Comparison of ENCODE assay signal across 1 cellular context in the genomic region with DNA sequence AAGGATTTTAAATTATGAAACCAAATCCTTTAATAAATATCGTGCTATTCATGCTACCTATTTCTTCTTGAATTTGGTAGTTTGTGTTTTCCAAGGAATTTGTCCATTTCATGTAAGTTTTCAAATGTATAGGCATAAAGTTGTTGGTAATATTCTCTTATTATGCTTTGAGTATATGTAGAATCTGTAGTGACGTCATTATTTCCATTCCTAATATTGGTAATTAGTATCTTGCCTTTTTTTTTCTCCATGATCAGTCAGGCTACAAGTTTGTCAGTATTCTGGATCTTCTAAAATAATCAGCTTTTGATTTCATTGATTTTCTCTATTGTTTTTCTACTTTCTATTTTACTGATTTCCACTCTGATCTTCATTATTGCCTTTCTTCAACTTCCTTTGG.
TF ChIP-seq lines count a peak whose summit lies in the region.

No MANE protein-coding gene starts in this region.

TF ChIP-seq in GM12878, 131 proteins besides CTCF, POLR2A, EP300 and RAD21 (continued from another document):
- TF ChIP-seq, protein P1, sequence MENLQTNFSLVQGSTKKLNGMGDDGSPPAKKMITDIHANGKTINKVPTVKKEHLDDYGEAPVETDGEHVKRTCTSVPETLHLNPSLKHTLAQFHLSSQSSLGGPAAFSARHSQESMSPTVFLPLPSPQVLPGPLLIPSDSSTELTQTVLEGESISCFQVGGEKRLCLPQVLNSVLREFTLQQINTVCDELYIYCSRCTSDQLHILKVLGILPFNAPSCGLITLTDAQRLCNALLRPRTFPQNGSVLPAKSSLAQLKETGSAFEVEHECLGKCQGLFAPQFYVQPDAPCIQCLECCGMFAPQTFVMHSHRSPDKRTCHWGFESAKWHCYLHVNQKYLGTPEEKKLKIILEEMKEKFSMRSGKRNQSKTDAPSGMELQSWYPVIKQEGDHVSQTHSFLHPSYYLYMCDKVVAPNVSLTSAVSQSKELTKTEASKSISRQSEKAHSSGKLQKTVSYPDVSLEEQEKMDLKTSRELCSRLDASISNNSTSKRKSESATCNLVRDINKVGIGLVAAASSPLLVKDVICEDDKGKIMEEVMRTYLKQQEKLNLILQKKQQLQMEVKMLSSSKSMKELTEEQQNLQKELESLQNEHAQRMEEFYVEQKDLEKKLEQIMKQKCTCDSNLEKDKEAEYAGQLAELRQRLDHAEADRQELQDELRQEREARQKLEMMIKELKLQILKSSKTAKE (IDR thresholded peaks at IDR 0.05; ENCODE audit: low read depth, poor library complexity, severe bottlenecking), result no peak
- TF ChIP-seq, protein P2, sequence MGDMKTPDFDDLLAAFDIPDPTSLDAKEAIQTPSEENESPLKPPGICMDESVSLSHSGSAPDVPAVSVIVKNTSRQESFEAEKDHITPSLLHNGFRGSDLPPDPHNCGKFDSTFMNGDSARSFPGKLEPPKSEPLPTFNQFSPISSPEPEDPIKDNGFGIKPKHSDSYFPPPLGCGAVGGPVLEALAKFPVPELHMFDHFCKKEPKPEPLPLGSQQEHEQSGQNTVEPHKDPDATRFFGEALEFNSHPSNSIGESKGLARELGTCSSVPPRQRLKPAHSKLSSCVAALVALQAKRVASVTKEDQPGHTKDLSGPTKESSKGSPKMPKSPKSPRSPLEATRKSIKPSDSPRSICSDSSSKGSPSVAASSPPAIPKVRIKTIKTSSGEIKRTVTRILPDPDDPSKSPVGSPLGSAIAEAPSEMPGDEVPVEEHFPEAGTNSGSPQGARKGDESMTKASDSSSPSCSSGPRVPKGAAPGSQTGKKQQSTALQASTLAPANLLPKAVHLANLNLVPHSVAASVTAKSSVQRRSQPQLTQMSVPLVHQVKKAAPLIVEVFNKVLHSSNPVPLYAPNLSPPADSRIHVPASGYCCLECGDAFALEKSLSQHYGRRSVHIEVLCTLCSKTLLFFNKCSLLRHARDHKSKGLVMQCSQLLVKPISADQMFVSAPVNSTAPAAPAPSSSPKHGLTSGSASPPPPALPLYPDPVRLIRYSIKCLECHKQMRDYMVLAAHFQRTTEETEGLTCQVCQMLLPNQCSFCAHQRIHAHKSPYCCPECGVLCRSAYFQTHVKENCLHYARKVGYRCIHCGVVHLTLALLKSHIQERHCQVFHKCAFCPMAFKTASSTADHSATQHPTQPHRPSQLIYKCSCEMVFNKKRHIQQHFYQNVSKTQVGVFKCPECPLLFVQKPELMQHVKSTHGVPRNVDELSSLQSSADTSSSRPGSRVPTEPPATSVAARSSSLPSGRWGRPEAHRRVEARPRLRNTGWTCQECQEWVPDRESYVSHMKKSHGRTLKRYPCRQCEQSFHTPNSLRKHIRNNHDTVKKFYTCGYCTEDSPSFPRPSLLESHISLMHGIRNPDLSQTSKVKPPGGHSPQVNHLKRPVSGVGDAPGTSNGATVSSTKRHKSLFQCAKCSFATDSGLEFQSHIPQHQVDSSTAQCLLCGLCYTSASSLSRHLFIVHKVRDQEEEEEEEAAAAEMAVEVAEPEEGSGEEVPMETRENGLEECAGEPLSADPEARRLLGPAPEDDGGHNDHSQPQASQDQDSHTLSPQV (IDR thresholded peaks at IDR 0.05), result no peak
- TF ChIP-seq STAT1 (conservative IDR thresholded peaks at IDR 0.05), result no peak
- TF ChIP-seq, protein P3, sequence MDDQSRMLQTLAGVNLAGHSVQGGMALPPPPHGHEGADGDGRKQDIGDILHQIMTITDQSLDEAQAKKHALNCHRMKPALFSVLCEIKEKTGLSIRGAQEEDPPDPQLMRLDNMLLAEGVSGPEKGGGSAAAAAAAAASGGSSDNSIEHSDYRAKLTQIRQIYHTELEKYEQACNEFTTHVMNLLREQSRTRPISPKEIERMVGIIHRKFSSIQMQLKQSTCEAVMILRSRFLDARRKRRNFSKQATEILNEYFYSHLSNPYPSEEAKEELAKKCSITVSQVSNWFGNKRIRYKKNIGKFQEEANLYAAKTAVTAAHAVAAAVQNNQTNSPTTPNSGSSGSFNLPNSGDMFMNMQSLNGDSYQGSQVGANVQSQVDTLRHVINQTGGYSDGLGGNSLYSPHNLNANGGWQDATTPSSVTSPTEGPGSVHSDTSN (IDR thresholded peaks at IDR 0.05; ENCODE audit: insufficient replicate concordance, low read depth, low read length), result no peak
- TF ChIP-seq ATF7 (IDR thresholded peaks at IDR 0.05; ENCODE audit: low read depth), result peak; percentile 88
- TF ChIP-seq, protein P4, sequence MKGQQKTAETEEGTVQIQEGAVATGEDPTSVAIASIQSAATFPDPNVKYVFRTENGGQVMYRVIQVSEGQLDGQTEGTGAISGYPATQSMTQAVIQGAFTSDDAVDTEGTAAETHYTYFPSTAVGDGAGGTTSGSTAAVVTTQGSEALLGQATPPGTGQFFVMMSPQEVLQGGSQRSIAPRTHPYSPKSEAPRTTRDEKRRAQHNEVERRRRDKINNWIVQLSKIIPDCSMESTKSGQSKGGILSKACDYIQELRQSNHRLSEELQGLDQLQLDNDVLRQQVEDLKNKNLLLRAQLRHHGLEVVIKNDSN (IDR thresholded peaks at IDR 0.05; ENCODE audit: borderline replicate concordance, extremely low read length, insufficient read depth, low read depth, low read length), result no peak
- TF ChIP-seq CHD1 (IDR thresholded peaks at IDR 0.05; ENCODE audit: low read depth, low read length), result no peak
